Comparison of ENCODE assay signal across 9 cellular contexts in the genomic region with DNA sequence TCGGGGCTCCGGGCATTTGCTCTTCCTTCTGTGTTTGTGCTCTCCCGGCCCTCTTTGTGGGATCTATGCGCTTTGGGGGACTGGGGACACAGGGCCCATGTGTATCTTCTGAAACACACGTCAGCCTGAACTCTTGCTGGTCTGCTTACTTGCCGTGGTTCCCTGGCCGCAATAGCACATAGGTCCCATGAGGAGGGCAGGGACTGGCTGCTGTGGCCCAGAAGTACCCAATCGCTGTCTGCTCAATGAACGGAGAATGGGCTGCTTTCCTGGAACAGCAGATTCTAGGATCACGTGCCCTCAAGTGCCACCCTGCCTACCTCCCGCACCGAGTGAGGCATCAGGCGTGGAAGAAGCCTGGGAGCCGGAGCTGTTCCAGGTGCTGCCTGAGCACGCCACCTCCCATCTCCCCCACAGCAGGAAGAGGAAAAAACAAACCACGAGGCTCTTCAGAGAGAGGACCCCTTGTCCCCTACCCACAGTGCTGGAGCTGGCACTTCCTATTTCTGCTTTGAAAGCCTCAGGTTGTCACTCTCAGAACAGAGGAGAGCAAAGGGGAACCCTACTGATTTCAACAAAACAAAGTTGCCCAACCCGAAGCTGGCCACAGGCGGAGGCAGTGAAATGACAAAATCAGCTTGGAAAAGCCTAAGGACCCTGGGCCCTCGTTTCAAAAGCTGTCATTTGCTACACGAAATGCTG. TPM values are rescaled to one million over a fixed set of nuclear protein-coding genes. Genes with fewer than 3 reads are reported as not detected.
A peak's percentile ranks its signal among the peaks of the same experiment; 100 is the strongest.
DNase-seq lines count a peak whose midpoint lies in the region; ATAC-seq and TF ChIP-seq lines count a peak whose summit lies in the region.
"Had no signal": no experiment of that assay in that cellular context is flagged by ENCODE, and none has a peak within 500 bp of the region (broad histone marks: within the 10 kb centered on the region; RNA-seq: fewer than 3 reads in every experiment).

No MANE protein-coding gene starts in this region.

- peak; percentile 17 for ATAC-seq in stimulated activated memory B cell treated with anti-CD40 and anti-IgM and Interleukin-4, amounts not matched to agents 10 μg/mL and 1 μg/mL and 100 μg/mL, for 72 hours

- peak; percentile 40 for TF ChIP-seq POLR2A in erythroblast (IDR thresholded peaks at IDR 0.05; ENCODE audit: low read length)

- peak overlapping the region; percentile 81 for H3K27ac Mint-ChIP-seq in T-helper 1 cell treated with Interleukin-12 subunit alpha and Interleukin-12 subunit beta and Interleukin-4 antibody, amounts not matched to agents 30 μg/mL and 1 μg/mL, for 36 hours
- H3K27ac Mint-ChIP-seq in stimulated activated memory B cell treated with anti-CD40 and anti-IgM and Interleukin-4, amounts not matched to agents 10 μg/mL and 1 μg/mL and 100 μg/mL, for 72 hours, result peak overlapping the region; percentile 92

- DNase-seq in HUDEP-2 (lab: John Stamatoyannopoulos, UW; ENCODE audit: unreplicated experiment in 76 of 76), result peak in 69 of 76 experiments; percentile 1 to 73 (median 43)
- peak; percentile 60 to 66 for DNase-seq in erythroblast (lab: John Stamatoyannopoulos, UW)
- DNase-seq in NCI-H510A treated with DMSO at 0.1 percent for 48 hours (lab: John Stamatoyannopoulos, UW), result no peak
- DNase-seq in NCI-H1694 (lab: John Stamatoyannopoulos, UW), result no peak
- DNase-seq in SW480 (ENCODE audit: low spot score), result no peak
- no peak for DNase-seq in BE2C

- H3K27me3 ChIP-seq in BE2C, result no peaks in the 10 kb centered on the region

- H3K27me3 Mint-ChIP-seq in T-helper 1 cell treated with Interleukin-12 subunit alpha and Interleukin-12 subunit beta and Interleukin-4 antibody, amounts not matched to agents 30 μg/mL and 1 μg/mL, for 36 hours (ENCODE audit: low read depth), result no peaks in the 10 kb centered on the region
- H3K27me3 Mint-ChIP-seq in stimulated activated memory B cell treated with anti-CD40 and anti-IgM and Interleukin-4, amounts not matched to agents 10 μg/mL and 1 μg/mL and 100 μg/mL, for 72 hours, result no peaks in the 10 kb centered on the region

- H3K36me3 ChIP-seq in BE2C, result no peaks in the 10 kb centered on the region

- no peaks in the 10 kb centered on the region for H3K9me3 ChIP-seq in BE2C
- H3K9me3 ChIP-seq: HAP-1 had no signal

- peak overlapping the region; percentile 49 for H3K4me3 Mint-ChIP-seq in T-helper 1 cell treated with Interleukin-12 subunit alpha and Interleukin-12 subunit beta and Interleukin-4 antibody, amounts not matched to agents 30 μg/mL and 1 μg/mL, for 36 hours
- peak overlapping the region; percentile 78 for H3K4me3 Mint-ChIP-seq in stimulated activated memory B cell treated with anti-CD40 and anti-IgM and Interleukin-4, amounts not matched to agents 10 μg/mL and 1 μg/mL and 100 μg/mL, for 72 hours

- H3K9me3 Mint-ChIP-seq in T-helper 1 cell treated with Interleukin-12 subunit alpha and Interleukin-12 subunit beta and Interleukin-4 antibody, amounts not matched to agents 30 μg/mL and 1 μg/mL, for 36 hours, result no peaks in the 10 kb centered on the region
- no peaks in the 10 kb centered on the region for H3K9me3 Mint-ChIP-seq in stimulated activated memory B cell treated with anti-CD40 and anti-IgM and Interleukin-4, amounts not matched to agents 10 μg/mL and 1 μg/mL and 100 μg/mL, for 72 hours

- peaks cover 19% of the 10 kb centered on the region for H3K4me1 Mint-ChIP-seq in T-helper 1 cell treated with Interleukin-12 subunit alpha and Interleukin-12 subunit beta and Interleukin-4 antibody, amounts not matched to agents 30 μg/mL and 1 μg/mL, for 36 hours (ENCODE audit: low read depth)
- peaks cover 32% of the 10 kb centered on the region for H3K4me1 Mint-ChIP-seq in stimulated activated memory B cell treated with anti-CD40 and anti-IgM and Interleukin-4, amounts not matched to agents 10 μg/mL and 1 μg/mL and 100 μg/mL, for 72 hours

- peaks cover 9% of the 10 kb centered on the region for H3K36me3 Mint-ChIP-seq in T-helper 1 cell treated with Interleukin-12 subunit alpha and Interleukin-12 subunit beta and Interleukin-4 antibody, amounts not matched to agents 30 μg/mL and 1 μg/mL, for 36 hours (ENCODE audit: low read depth)
- peaks cover 10% of the 10 kb centered on the region for H3K36me3 Mint-ChIP-seq in stimulated activated memory B cell treated with anti-CD40 and anti-IgM and Interleukin-4, amounts not matched to agents 10 μg/mL and 1 μg/mL and 100 μg/mL, for 72 hours

- peaks cover 17% of the 10 kb centered on the region for H3K4me1 ChIP-seq in BE2C

- no peak for TF ChIP-seq CTCF in BE2C (IDR thresholded peaks at IDR 0.05; ENCODE audit: low read depth, low read length)

- no peak overlapping the region for H3K4me3 ChIP-seq in BE2C (ENCODE audit: low read depth, low read length)
- H3K4me3 ChIP-seq: HAP-1 had no signal

RNA-seq across cellular contexts. Expression of gene G6PD, which starts 3.8 kb away (rescaled TPM):
- polyA plus RNA-seq in BE2C (2012; ENCODE audit: insufficient read depth, insufficient read length, low read depth), result 207 TPM

RNA-seq across cellular contexts. Expression of gene IKBKG, which starts 4.5 kb away (rescaled TPM):
- 74.8 TPM for polyA plus RNA-seq in BE2C (2012; ENCODE audit: insufficient read depth, insufficient read length, low read depth)

RNA-seq across cellular contexts. Expression of gene FAM3A, which starts 26.8 kb away (rescaled TPM):
- 29.7 TPM for polyA plus RNA-seq in BE2C (2012; ENCODE audit: insufficient read depth, insufficient read length, low read depth)

RNA-seq across cellular contexts. Expression of gene CTAG1A, which starts 42.1 kb away (rescaled TPM):
- polyA plus RNA-seq in BE2C (2012; ENCODE audit: insufficient read depth, insufficient read length, low read depth), result not detected

RNA-seq across cellular contexts. Expression of gene SLC10A3, which starts 52.4 kb away (rescaled TPM):
- 20.6 TPM for polyA plus RNA-seq in BE2C (2012; ENCODE audit: insufficient read depth, insufficient read length, low read depth)

Comparison
In these comparisons a context has a peak if more than half of its experiments do, and no peak if none do; other contexts are left out.
1. DNase-seq: peak in HUDEP-2 (69 of 76) and erythroblast (2 of 2); none in NCI-H510A treated with DMSO at 0.1 percent for 48 hours (single experiment), NCI-H1694 (single experiment), SW480 (single experiment) and BE2C (single experiment).